In the genomic region with DNA sequence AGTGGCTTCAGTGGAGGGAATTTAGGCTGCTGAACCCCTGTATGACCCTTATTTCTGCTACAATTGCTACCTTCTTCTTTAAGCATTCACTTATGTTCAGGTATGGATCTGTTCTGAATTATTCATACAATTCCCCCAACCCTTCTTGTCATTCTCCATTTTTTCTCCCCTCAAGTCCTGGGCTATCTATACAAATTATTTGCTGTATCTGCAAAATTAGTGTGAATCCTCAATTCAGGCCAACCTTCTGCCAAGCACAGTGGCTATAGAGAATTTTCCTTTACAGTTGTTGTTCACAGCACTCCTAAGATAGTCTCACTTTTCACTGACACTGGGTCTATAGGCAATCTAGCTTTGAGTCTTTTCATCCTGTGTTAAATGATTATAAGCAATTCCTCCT, we compare ENCODE assay signal across 39 cellular contexts.
"Had no signal": no experiment of that assay in that cellular context is flagged by ENCODE, and none has a peak within 500 bp of the region (broad histone marks: within the 10 kb centered on the region; RNA-seq: fewer than 3 reads in every experiment).

No MANE protein-coding gene starts in this region.

- H3K27ac ChIP-seq: adrenal gland, ascending aorta, body of pancreas, brain microvascular endothelial cell, breast epithelium, cardiac muscle cell had no signal

- H3K36me3 Mint-ChIP-seq: activated naive CD4-positive, alpha-beta T cell treated with anti-CD3 and anti-CD28 coated beads, Interleukin-2, amount 10 ng/mL, durations not matched to agents 7 days and 5 days; activated naive CD4-positive, alpha-beta T cell treated with anti-CD3 and anti-CD28 coated beads, Interleukin-2, amount 50 U/mL, for 24 hours; activated naive CD4-positive, alpha-beta T cell treated with anti-CD3 and anti-CD28 coated beads, Interleukin-2, amount 50 U/mL, for 72 hours; activated naive CD8-positive, alpha-beta T cell; activated naive CD8-positive, alpha-beta T cell treated with anti-CD3 and anti-CD28 coated beads for 36 hours; brain had no signal

- H3K4me1 Mint-ChIP-seq: activated naive CD4-positive, alpha-beta T cell treated with anti-CD3 and anti-CD28 coated beads, Interleukin-2, amount 10 ng/mL, durations not matched to agents 7 days and 5 days; activated naive CD4-positive, alpha-beta T cell treated with anti-CD3 and anti-CD28 coated beads, Interleukin-2, amount 50 U/mL, for 24 hours; activated naive CD8-positive, alpha-beta T cell treated with anti-CD3 and anti-CD28 coated beads for 36 hours; activated naive CD8-positive, alpha-beta T cell treated with anti-CD3 and anti-CD28 coated beads, Interleukin-2, amount 10 ng/mL, durations not matched to agents 7 days and 5 days; activated naive CD8-positive, alpha-beta T cell treated with anti-CD3 and anti-CD28 coated beads, Interleukin-2, amount 50 U/mL, for 24 hours; activated T-helper 17 cell treated with anti-CD3 and anti-CD28 coated beads, Interleukin-2, amount 50 U/mL, for 72 hours; brain; central memory CD8-positive, alpha-beta T cell had no signal

- H3K27me3 ChIP-seq: adrenal gland, ascending aorta, body of pancreas, brain microvascular endothelial cell, breast epithelium, cardiac muscle cell had no signal

- ATAC-seq: activated naive CD4-positive, alpha-beta T cell treated with anti-CD3 and anti-CD28 coated beads, Interleukin-2, amount 50 U/mL, for 72 hours; activated naive CD8-positive, alpha-beta T cell treated with anti-CD3 and anti-CD28 coated beads, Interleukin-2, amount 50 U/mL, for 24 hours; activated T-cell treated with anti-CD3 and anti-CD28 coated beads, Interleukin-2, amount 50 U/mL, for 4 hours; activated T-cell treated with anti-CD3 and anti-CD28 coated beads, Interleukin-2, amount 50 U/mL, for 72 hours; activated T-helper 17 cell treated with anti-CD3 and anti-CD28 coated beads, Interleukin-2, amount 50 U/mL, for 72 hours; body of pancreas had no signal

- H3K9me3 Mint-ChIP-seq: activated T-helper 1 cell treated with anti-CD3 and anti-CD28 coated beads, Interleukin-12 subunit alpha, Interleukin-12 subunit beta, Interleukin-2, Interleukin-4 antibody, amounts not matched to agents 30 ng/mL and 10 ng/mL and 1 ng/mL, durations not matched to agents 14 hours and 24 hours and 36 hours; brain had no signal

- H3K4me1 ChIP-seq: ascending aorta, body of pancreas, breast epithelium had no signal

- H3K9me3 ChIP-seq: adrenal gland, ascending aorta, body of pancreas, breast epithelium had no signal

- H3K4me3 Mint-ChIP-seq: activated naive CD4-positive, alpha-beta T cell treated with anti-CD3 and anti-CD28 coated beads for 36 hours; activated naive CD4-positive, alpha-beta T cell treated with anti-CD3 and anti-CD28 coated beads, Interleukin-2, amount 10 ng/mL, durations not matched to agents 7 days and 5 days; activated naive CD4-positive, alpha-beta T cell treated with anti-CD3 and anti-CD28 coated beads, Interleukin-2, amount 50 U/mL, for 24 hours; activated naive CD8-positive, alpha-beta T cell; activated naive CD8-positive, alpha-beta T cell treated with anti-CD3 and anti-CD28 coated beads for 36 hours; activated naive CD8-positive, alpha-beta T cell treated with anti-CD3 and anti-CD28 coated beads, Interleukin-2, amount 10 ng/mL, durations not matched to agents 7 days and 5 days; activated naive CD8-positive, alpha-beta T cell treated with anti-CD3 and anti-CD28 coated beads, Interleukin-2, amount 50 U/mL, for 24 hours; activated T-cell treated with anti-CD3 and anti-CD28 coated beads, Interleukin-2, amount 50 U/mL, for 24 hours; activated T-cell treated with anti-CD3 and anti-CD28 coated beads, Interleukin-2, amount 50 U/mL, for 4 hours; activated T-cell treated with anti-CD3 and anti-CD28 coated beads, Interleukin-2, amount 50 U/mL, for 72 hours; activated T-helper 1 cell treated with anti-CD3 and anti-CD28 coated beads, Interleukin-12 subunit alpha, Interleukin-12 subunit beta, Interleukin-2, Interleukin-4 antibody, amounts not matched to agents 30 ng/mL and 10 ng/mL and 1 ng/mL, durations not matched to agents 14 hours and 24 hours and 36 hours; activated T-helper 17 cell treated with anti-CD3 and anti-CD28 coated beads, Interleukin-2, amount 50 U/mL, for 72 hours; brain; central memory CD8-positive, alpha-beta T cell had no signal

- H3K4me3 ChIP-seq: adrenal gland, ascending aorta, body of pancreas, breast epithelium, cardiac muscle cell had no signal

- H3K36me3 ChIP-seq: adrenal gland, ascending aorta, brain microvascular endothelial cell, breast epithelium, cardiac muscle cell had no signal

- FAIRE-seq: astrocyte, bronchial epithelial cell had no signal

- DNase-seq: activated effector memory CD4-positive, alpha-beta T cell treated with anti-CD3 and anti-CD28 coated beads, Interleukin-2, amount 50 U/mL, for 16 hours; activated effector memory CD4-positive, alpha-beta T cell treated with Interleukin-2 at 50 U/mL for 16 hours; activated gamma-delta T cell; activated gamma-delta T cell treated with Interleukin-2 at 50 U/mL for 16 hours; activated naive CD4-positive, alpha-beta T cell; activated naive CD4-positive, alpha-beta T cell treated with anti-CD3 and anti-CD28 coated beads for 36 hours; activated naive CD4-positive, alpha-beta T cell treated with anti-CD3 and anti-CD28 coated beads, Interleukin-2, amount 10 ng/mL, durations not matched to agents 7 days and 5 days; activated naive CD4-positive, alpha-beta T cell treated with anti-CD3 and anti-CD28 coated beads, Interleukin-2, amount 50 U/mL, for 16 hours; activated naive CD4-positive, alpha-beta T cell treated with Interleukin-2 at 50 U/mL for 16 hours; activated naive CD8-positive, alpha-beta T cell treated with anti-CD3 and anti-CD28 coated beads for 36 hours; activated naive CD8-positive, alpha-beta T cell treated with anti-CD3 and anti-CD28 coated beads, Interleukin-2, amount 10 ng/mL, durations not matched to agents 7 days and 5 days; activated naive CD8-positive, alpha-beta T cell treated with anti-CD3 and anti-CD28 coated beads, Interleukin-2, amount 50 U/mL, for 24 hours; activated T-cell treated with anti-CD3 and anti-CD28 coated beads, Interleukin-2, amount 50 U/mL, for 24 hours; activated T-cell treated with anti-CD3 and anti-CD28 coated beads, Interleukin-2, amount 50 U/mL, for 4 hours; activated T-cell treated with anti-CD3 and anti-CD28 coated beads, Interleukin-2, amount 50 U/mL, for 48 hours; activated T-cell treated with anti-CD3 and anti-CD28 coated beads, Interleukin-2, amount 50 U/mL, for 72 hours; adrenal gland; amniotic stem cell; amygdala; anterior cingulate cortex; aorta; body of pancreas; brain microvascular endothelial cell; caudate nucleus; central memory CD4-positive, alpha-beta T cell; cerebellar nuclear complex had no signal

- H3K27me3 Mint-ChIP-seq: activated naive CD4-positive, alpha-beta T cell treated with anti-CD3 and anti-CD28 coated beads, Interleukin-2, amount 10 ng/mL, durations not matched to agents 7 days and 5 days; activated naive CD4-positive, alpha-beta T cell treated with anti-CD3 and anti-CD28 coated beads, Interleukin-2, amount 50 U/mL, for 24 hours; activated naive CD8-positive, alpha-beta T cell; activated naive CD8-positive, alpha-beta T cell treated with anti-CD3 and anti-CD28 coated beads for 36 hours; activated naive CD8-positive, alpha-beta T cell treated with anti-CD3 and anti-CD28 coated beads, Interleukin-2, amount 10 ng/mL, durations not matched to agents 7 days and 5 days; activated naive CD8-positive, alpha-beta T cell treated with anti-CD3 and anti-CD28 coated beads, Interleukin-2, amount 50 U/mL, for 24 hours; activated T-cell treated with anti-CD3 and anti-CD28 coated beads, Interleukin-2, amount 50 U/mL, for 24 hours; activated T-helper 17 cell treated with anti-CD3 and anti-CD28 coated beads, Interleukin-2, amount 50 U/mL, for 72 hours; brain; central memory CD8-positive, alpha-beta T cell had no signal

- H3K27ac Mint-ChIP-seq: activated naive CD4-positive, alpha-beta T cell treated with anti-CD3 and anti-CD28 coated beads for 36 hours; activated naive CD4-positive, alpha-beta T cell treated with anti-CD3 and anti-CD28 coated beads, Interleukin-2, amount 10 ng/mL, durations not matched to agents 7 days and 5 days; activated naive CD4-positive, alpha-beta T cell treated with anti-CD3 and anti-CD28 coated beads, Interleukin-2, amount 50 U/mL, for 24 hours; activated naive CD4-positive, alpha-beta T cell treated with anti-CD3 and anti-CD28 coated beads, Interleukin-2, amount 50 U/mL, for 72 hours; activated naive CD8-positive, alpha-beta T cell; activated naive CD8-positive, alpha-beta T cell treated with anti-CD3 and anti-CD28 coated beads for 36 hours; activated naive CD8-positive, alpha-beta T cell treated with anti-CD3 and anti-CD28 coated beads, Interleukin-2, amount 10 ng/mL, durations not matched to agents 7 days and 5 days; activated naive CD8-positive, alpha-beta T cell treated with anti-CD3 and anti-CD28 coated beads, Interleukin-2, amount 50 U/mL, for 24 hours; activated T-cell treated with anti-CD3 and anti-CD28 coated beads, Interleukin-2, amount 50 U/mL, for 24 hours; activated T-cell treated with anti-CD3 and anti-CD28 coated beads, Interleukin-2, amount 50 U/mL, for 72 hours; activated T-helper 1 cell treated with anti-CD3 and anti-CD28 coated beads, Interleukin-12 subunit alpha, Interleukin-12 subunit beta, Interleukin-2, Interleukin-4 antibody, amounts not matched to agents 30 ng/mL and 10 ng/mL and 1 ng/mL, durations not matched to agents 14 hours and 24 hours and 36 hours; activated T-helper 17 cell treated with anti-CD3 and anti-CD28 coated beads, Interleukin-2, amount 50 U/mL, for 72 hours; activated T-helper 2 cell treated with anti-CD3 and anti-CD28 coated beads, Interferon-gamma antibody, Interleukin-2, Interleukin-4, amounts not matched to agents 10 μg/mL and 5 μg/mL and 100 μg/mL, durations not matched to agents 14 hours and 24 hours and 36 hours; brain had no signal
